ENCODE assay signal across 35 cellular contexts in the genomic region with DNA sequence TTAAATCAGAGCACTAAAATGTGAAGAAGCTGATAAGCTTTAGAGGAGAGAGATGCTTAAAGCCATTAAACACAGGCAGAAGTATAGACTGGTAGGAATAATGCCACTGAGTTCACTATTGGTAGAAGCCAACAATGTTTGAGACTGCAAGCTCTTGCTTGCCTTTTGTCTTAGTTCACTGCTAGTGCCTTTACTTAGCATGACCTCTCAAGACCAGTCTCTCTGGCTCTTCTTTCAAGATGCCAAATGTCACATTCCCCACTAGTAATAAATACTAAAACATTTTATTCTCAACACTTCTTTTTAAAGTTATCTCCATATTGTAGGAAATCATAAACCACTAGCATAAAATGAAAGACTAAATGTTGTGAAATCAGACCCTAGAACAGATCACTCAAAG. TPM values are rescaled to one million over a fixed set of nuclear protein-coding genes. Genes with fewer than 3 reads are reported as not detected.
DNase-seq lines count a peak whose midpoint lies in the region; ATAC-seq, FAIRE-seq and TF ChIP-seq lines count a peak whose summit lies in the region.
"Had no signal": no experiment of that assay in that cellular context is flagged by ENCODE, and none has a peak within 500 bp of the region (broad histone marks: within the 10 kb centered on the region; RNA-seq: fewer than 3 reads in every experiment).

No MANE protein-coding gene starts in this region.

- DNase-seq in activated naive CD8-positive, alpha-beta T cell treated with anti-CD3 and anti-CD28 coated beads for 36 hours, result no peak
- DNase-seq in NOMO-1 treated with dmso at 0.1 percent for 144 hours (lab: John Stamatoyannopoulos, UW; ENCODE audit: unreplicated experiment) (peak; percentile 4), psoas muscle (no peak), NK-92 (lab: John Stamatoyannopoulos, UW; ENCODE audit: unreplicated experiment) (no peak), WTC11 (ENCODE audit: low spot score) (no peak)
- DNase-seq: activated CD4-positive, alpha-beta memory T cell treated with anti-CD3 and anti-CD28 coated beads for 36 hours; caudate nucleus; CD8-positive, alpha-beta memory T cell; cortex of kidney; DMS153; effector memory CD4-positive, alpha-beta T cell; foreskin keratinocyte; H9; head of caudate nucleus; Karpas-422; left ventricle myocardium inferior; MV-4-11; NCI-H146; NCI-H2107; NCI-H446; NCI-H82; occipital lobe; OCI-M1; stimulated activated CD4-positive, alpha-beta T cell treated with anti-CD3 and anti-CD28 coated beads, Interleukin-15, amount 100 ng/mL, for 24 hours; stimulated activated CD4-positive, alpha-beta T cell treated with anti-CD3 and anti-CD28 coated beads, Interleukin-4, amount 100 ng/mL, for 4 hours; substantia nigra had no signal

- H3K27ac Mint-ChIP-seq in activated naive CD8-positive, alpha-beta T cell, result peak overlapping the region; percentile 6
- H3K27ac Mint-ChIP-seq in activated naive CD8-positive, alpha-beta T cell treated with anti-CD3 and anti-CD28 coated beads for 36 hours, result no peak overlapping the region
- H3K27ac Mint-ChIP-seq in WTC11, result no peak overlapping the region
- H3K27ac Mint-ChIP-seq: activated CD4-positive, alpha-beta memory T cell treated with anti-CD3 and anti-CD28 coated beads for 36 hours; activated naive CD4-positive, alpha-beta T cell treated with anti-CD3 and anti-CD28 coated beads, Interleukin-2, amount 50 U/mL, for 72 hours; H9; T-helper 1 cell treated with Interleukin-12 subunit alpha and Interleukin-12 subunit beta and Interleukin-4 antibody, amounts not matched to agents 30 μg/mL and 1 μg/mL, for 36 hours; type B pancreatic cell had no signal

- peaks cover 21% of the 10 kb centered on the region for H3K4me1 Mint-ChIP-seq in activated naive CD8-positive, alpha-beta T cell (ENCODE audit: low read depth)
- H3K4me1 Mint-ChIP-seq in activated naive CD8-positive, alpha-beta T cell treated with anti-CD3 and anti-CD28 coated beads for 36 hours, result peaks cover 22% of the 10 kb centered on the region
- no peaks in the 10 kb centered on the region for H3K4me1 Mint-ChIP-seq in WTC11
- H3K4me1 Mint-ChIP-seq: H9 had no signal

- POLR2A ChIA-PET in WTC11 (lab: Charles Lee), result no interaction called here

- no peak overlapping the region for H3K4me3 ChIP-seq in psoas muscle
- H3K4me3 ChIP-seq: esophagus muscularis mucosa, left ventricle myocardium inferior had no signal

- no peaks in the 10 kb centered on the region for H3K9me3 ChIP-seq in psoas muscle
- H3K9me3 ChIP-seq: esophagus muscularis mucosa, left ventricle myocardium inferior had no signal

- H3K27ac ChIP-seq in psoas muscle, result no peak overlapping the region
- H3K27ac ChIP-seq: esophagus muscularis mucosa, foreskin keratinocyte, HL-60, left ventricle myocardium inferior had no signal

- H3K36me3 Mint-ChIP-seq in activated naive CD8-positive, alpha-beta T cell, result no peaks in the 10 kb centered on the region
- peaks cover 6% of the 10 kb centered on the region for H3K36me3 Mint-ChIP-seq in activated naive CD8-positive, alpha-beta T cell treated with anti-CD3 and anti-CD28 coated beads for 36 hours
- no peaks in the 10 kb centered on the region for H3K36me3 Mint-ChIP-seq in WTC11
- H3K36me3 Mint-ChIP-seq: activated CD4-positive, alpha-beta memory T cell treated with anti-CD3 and anti-CD28 coated beads for 36 hours had no signal

- no peaks in the 10 kb centered on the region for H3K27me3 Mint-ChIP-seq in activated naive CD8-positive, alpha-beta T cell
- H3K27me3 Mint-ChIP-seq in activated naive CD8-positive, alpha-beta T cell treated with anti-CD3 and anti-CD28 coated beads for 36 hours, result no peaks in the 10 kb centered on the region
- H3K27me3 Mint-ChIP-seq in WTC11 (ENCODE audit: low read depth), result no peaks in the 10 kb centered on the region
- H3K27me3 Mint-ChIP-seq: activated CD4-positive, alpha-beta memory T cell treated with anti-CD3 and anti-CD28 coated beads for 36 hours; CD8-positive, alpha-beta memory T cell; type B pancreatic cell had no signal

- H3K4me1 ChIP-seq in psoas muscle, result peaks cover 6% of the 10 kb centered on the region
- H3K4me1 ChIP-seq: foreskin keratinocyte had no signal

- peak; percentile 41 to 71 (median 55) for ATAC-seq in psoas muscle
- no peak for ATAC-seq in WTC11
- no peak for ATAC-seq in HG02870 (IDR thresholded peaks at IDR 0.05; ENCODE audit: unreplicated experiment)
- ATAC-seq: foreskin keratinocyte had no signal

- no peak overlapping the region for H3K4me3 Mint-ChIP-seq in activated naive CD8-positive, alpha-beta T cell
- no peak overlapping the region for H3K4me3 Mint-ChIP-seq in activated naive CD8-positive, alpha-beta T cell treated with anti-CD3 and anti-CD28 coated beads for 36 hours
- no peak overlapping the region for H3K4me3 Mint-ChIP-seq in WTC11
- H3K4me3 Mint-ChIP-seq: activated CD4-positive, alpha-beta memory T cell treated with anti-CD3 and anti-CD28 coated beads for 36 hours; CD8-positive, alpha-beta memory T cell; H9; T-helper 1 cell treated with Interleukin-12 subunit alpha and Interleukin-12 subunit beta and Interleukin-4 antibody, amounts not matched to agents 30 μg/mL and 1 μg/mL, for 36 hours; type B pancreatic cell had no signal

- peaks cover 0 to 21% of the 10 kb centered on the region in 2 donors for H3K36me3 ChIP-seq in psoas muscle (ENCODE audit: insufficient read depth in 1 of 2, low read depth in 1 of 2)

- FAIRE-seq in endometrium (lab: Jason Lieb, UNC), result peak; percentile 35
- FAIRE-seq: astrocyte had no signal

- H3K27me3 ChIP-seq in psoas muscle (ENCODE audit: insufficient read depth in 3 of 3, low read length in 2 of 3), result no peaks in the 10 kb centered on the region
- H3K27me3 ChIP-seq: esophagus muscularis mucosa, foreskin keratinocyte had no signal

- no peaks in the 10 kb centered on the region for H3K9me3 Mint-ChIP-seq in activated naive CD8-positive, alpha-beta T cell (ENCODE audit: low read depth)
- no peaks in the 10 kb centered on the region for H3K9me3 Mint-ChIP-seq in activated naive CD8-positive, alpha-beta T cell treated with anti-CD3 and anti-CD28 coated beads for 36 hours
- H3K9me3 Mint-ChIP-seq in WTC11, result no peaks in the 10 kb centered on the region
- H3K9me3 Mint-ChIP-seq: activated CD4-positive, alpha-beta memory T cell treated with anti-CD3 and anti-CD28 coated beads for 36 hours; activated naive CD4-positive, alpha-beta T cell treated with anti-CD3 and anti-CD28 coated beads, Interleukin-2, amount 50 U/mL, for 72 hours; CD8-positive, alpha-beta memory T cell; H9; T-helper 1 cell treated with Interleukin-12 subunit alpha and Interleukin-12 subunit beta and Interleukin-4 antibody, amounts not matched to agents 30 μg/mL and 1 μg/mL, for 36 hours; type B pancreatic cell had no signal

- TF ChIP-seq CTCF in psoas muscle (IDR thresholded peaks at IDR 0.05) (no peak), WTC11 (IDR thresholded peaks at IDR 0.05) (no peak)

- intact Hi-C loops in psoas muscle (cut with DNase I), result no loop called here

- CTCF ChIA-PET in WTC11 (lab: Charles Lee), result no interaction called here

TF ChIP-seq in WTC11, 78 proteins besides CTCF, POLR2A, EP300 and RAD21 (continues in another document):
- TF ChIP-seq RELA (CRISPR knock-in tag; IDR thresholded peaks at IDR 0.05; ENCODE audit: borderline replicate concordance) (no peak), ZNF423 (CRISPR knock-in tag; IDR thresholded peaks at IDR 0.05) (no peak), USF2 (CRISPR knock-in tag; IDR thresholded peaks at IDR 0.05) (no peak), GTF2I (CRISPR knock-in tag; conservative IDR thresholded peaks at IDR 0.05) (no peak), ZNF263 (CRISPR knock-in tag; IDR thresholded peaks at IDR 0.05; ENCODE audit: low read depth) (no peak), NR2C2 (CRISPR knock-in tag; IDR thresholded peaks at IDR 0.05) (no peak), ELF4 (CRISPR knock-in tag; IDR thresholded peaks at IDR 0.05; ENCODE audit: low read depth) (no peak), FOXK1 (CRISPR knock-in tag; IDR thresholded peaks at IDR 0.05) (no peak), JAZF1 (CRISPR knock-in tag; IDR thresholded peaks at IDR 0.05) (no peak), MLX (CRISPR knock-in tag; IDR thresholded peaks at IDR 0.05) (no peak)
- TF ChIP-seq, protein P1, sequence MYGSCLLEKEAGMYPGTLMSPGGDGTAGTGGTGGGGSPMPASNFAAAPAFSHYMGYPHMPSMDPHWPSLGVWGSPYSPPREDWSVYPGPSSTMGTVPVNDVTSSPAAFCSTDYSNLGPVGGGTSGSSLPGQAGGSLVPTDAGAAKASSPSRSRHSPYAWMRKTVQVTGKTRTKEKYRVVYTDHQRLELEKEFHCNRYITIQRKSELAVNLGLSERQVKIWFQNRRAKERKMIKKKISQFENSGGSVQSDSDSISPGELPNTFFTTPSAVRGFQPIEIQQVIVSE (CRISPR knock-in tag; IDR thresholded peaks at IDR 0.05; ENCODE audit: borderline replicate concordance), result no peak
- TF ChIP-seq, protein P2, sequence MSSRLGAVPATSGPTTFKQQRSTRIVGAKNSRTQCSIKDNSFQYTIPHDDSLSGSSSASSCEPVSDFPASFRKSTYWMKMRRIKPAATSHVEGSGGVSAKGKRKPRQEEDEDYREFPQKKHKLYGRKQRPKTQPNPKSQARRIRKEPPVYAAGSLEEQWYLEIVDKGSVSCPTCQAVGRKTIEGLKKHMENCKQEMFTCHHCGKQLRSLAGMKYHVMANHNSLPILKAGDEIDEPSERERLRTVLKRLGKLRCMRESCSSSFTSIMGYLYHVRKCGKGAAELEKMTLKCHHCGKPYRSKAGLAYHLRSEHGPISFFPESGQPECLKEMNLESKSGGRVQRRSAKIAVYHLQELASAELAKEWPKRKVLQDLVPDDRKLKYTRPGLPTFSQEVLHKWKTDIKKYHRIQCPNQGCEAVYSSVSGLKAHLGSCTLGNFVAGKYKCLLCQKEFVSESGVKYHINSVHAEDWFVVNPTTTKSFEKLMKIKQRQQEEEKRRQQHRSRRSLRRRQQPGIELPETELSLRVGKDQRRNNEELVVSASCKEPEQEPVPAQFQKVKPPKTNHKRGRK (CRISPR knock-in tag; IDR thresholded peaks at IDR 0.05; ENCODE audit: borderline replicate concordance), result no peak

RNA-seq across cellular contexts. Expression of gene PJA2, which starts 57.8 kb away (rescaled TPM):
- total RNA-seq in activated naive CD8-positive, alpha-beta T cell treated with anti-CD3 and anti-CD28 coated beads for 36 hours, result 10 to 100 TPM; 55.4 to 55.6 TPM
- total RNA-seq in psoas muscle (10 to 100 TPM; 39.3 to 66.9 (median 51.3) TPM), WTC11 (2021) (46.8 to 51.5 TPM (median 48.7 TPM) in 3 replicates)
- polyA plus RNA-seq in psoas muscle, result 10 to 100 TPM; 20.9 to 34.1 (median 23.3) TPM

Comparison
In these comparisons a context has a peak if more than half of its experiments do, and no peak if none do; other contexts are left out.
1. ATAC-seq: peak in psoas muscle (4 of 4); none in WTC11 (single experiment) and HG02870 (single experiment).